ENCODE assay signal across 21 cellular contexts in the genomic region with DNA sequence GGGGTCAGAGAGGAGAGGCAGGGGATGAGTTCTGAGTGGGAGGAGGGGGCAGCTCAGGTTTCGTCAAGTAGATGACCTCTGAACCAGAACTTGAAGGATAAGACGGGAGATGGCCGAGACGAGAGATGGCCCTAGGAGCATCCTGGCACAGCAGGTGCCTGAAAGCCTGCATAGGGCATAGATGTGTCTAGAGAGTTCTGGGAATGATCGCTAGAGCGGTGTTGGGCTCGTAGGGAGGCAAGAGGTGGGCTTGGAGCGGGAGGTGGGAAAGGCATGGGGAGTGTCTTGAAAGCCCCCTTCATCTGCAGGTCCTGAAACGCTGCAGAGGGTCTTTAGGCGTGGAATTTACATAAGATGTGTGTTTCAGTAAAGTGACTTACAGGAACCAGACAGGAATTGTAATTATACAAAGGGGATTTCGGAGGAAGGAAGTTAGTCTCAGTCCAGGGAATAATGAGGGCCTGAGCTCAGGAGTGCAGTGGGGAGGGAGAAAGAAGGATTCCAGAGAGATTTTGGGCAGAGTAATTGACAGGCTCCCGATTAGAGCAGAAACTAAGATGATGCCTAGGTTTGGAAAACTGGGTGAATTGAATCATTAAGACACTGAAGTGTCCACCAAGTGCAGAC. TPM values are rescaled to one million over a fixed set of nuclear protein-coding genes. Genes with fewer than 3 reads are reported as not detected.
DNase-seq lines count a peak whose midpoint lies in the region; ATAC-seq and TF ChIP-seq lines count a peak whose summit lies in the region.
"Had no signal": no experiment of that assay in that cellular context is flagged by ENCODE, and none has a peak within 500 bp of the region (broad histone marks: within the 10 kb centered on the region; RNA-seq: fewer than 3 reads in every experiment).

No MANE protein-coding gene starts in this region.

- no peaks in the 10 kb centered on the region for H3K36me3 ChIP-seq in right atrium auricular region
- no peaks in the 10 kb centered on the region for H3K36me3 ChIP-seq in esophagus squamous epithelium
- H3K36me3 ChIP-seq in gastrocnemius medialis = no peaks in the 10 kb centered on the region
- H3K36me3 ChIP-seq in smooth muscle cell (ENCODE audit: low read depth) = no peaks in the 10 kb centered on the region
- H3K36me3 ChIP-seq: SJCRH30 had no signal

- H3F3A ChIP-seq in smooth muscle cell (ENCODE audit: low read depth) = no peaks in the 10 kb centered on the region

- intact Hi-C loops in Right ventricle myocardium superior (cut with DNase I) (no loop called here), esophagus squamous epithelium (cut with DNase I) (no loop called here), gastrocnemius medialis (cut with DNase I; ENCODE audit: low total_unique reads) (loop anchor here (5.0 kb wide), 1 partner anchor 55 kb away; no protein-coding TSS in a partner anchor)

- H3K27ac ChIP-seq in right atrium auricular region (peak overlapping the region; percentile 14 to 33), esophagus squamous epithelium (peak overlapping the region in 3 of 4 donors; percentile 38 to 80 (median 63)), gastrocnemius medialis (peak overlapping the region; percentile 59 to 77 (median 72)), smooth muscle cell (ENCODE audit: low read depth) (no peak overlapping the region)
- H3K27ac ChIP-seq: A549, SJCRH30 had no signal

- DNase-seq in right atrium auricular region (ENCODE audit: low spot score) = no peak
- DNase-seq in Right ventricle myocardium superior = no peak
- DNase-seq in esophagus squamous epithelium (lab: John Stamatoyannopoulos, UW) = no peak
- no peak for DNase-seq in gastrocnemius medialis
- no peak for DNase-seq in kidney tubule cell (ENCODE audit: low spot score)
- DNase-seq in GM19238 (ENCODE audit: insufficient read length, low spot score) = no peak
- no peak for DNase-seq in smooth muscle cell (lab: John Stamatoyannopoulos, UW; ENCODE audit: unreplicated experiment)
- DNase-seq: Calu3; CD4-positive, alpha-beta memory T cell; GF-D8; HCEC 1CT; NCI-H1105; NCI-H1694 treated with DMSO at 0.1 percent for 48 hours; NCI-H748 treated with DMSO at 0.1 percent for 48 hours; NK-92 treated with Interleukin-12 subunit alpha and Interleukin-12 subunit beta, amount 100 ng/mL, for 24 hours; SJCRH30 had no signal

- peaks cover 0 to 20% of the 10 kb centered on the region in 2 donors for H3K4me1 ChIP-seq in right atrium auricular region
- H3K4me1 ChIP-seq in esophagus squamous epithelium = peaks cover 4 to 27% (median 7%) of the 10 kb centered on the region in 3 donors
- peaks cover 4 to 8% of the 10 kb centered on the region in 2 donors for H3K4me1 ChIP-seq in gastrocnemius medialis
- no peaks in the 10 kb centered on the region for H3K4me1 ChIP-seq in smooth muscle cell (ENCODE audit: low read depth)
- H3K4me1 ChIP-seq: SJCRH30 had no signal

- no peaks in the 10 kb centered on the region for H4K20me1 ChIP-seq in smooth muscle cell (ENCODE audit: low read depth)

- no peak overlapping the region for H3K4me2 ChIP-seq in smooth muscle cell
- H3K4me2 ChIP-seq: A549, GM23338 had no signal

- WGBS in esophagus squamous epithelium, 2 donors = 80% methylated on average over 12 of the region's 12 CpGs
- 87% methylated on average over 12 of the region's 12 CpGs for WGBS in smooth muscle cell (ENCODE audit: low lambda C conversion rate)

- in situ Hi-C loops in gastrocnemius medialis (cut with MboI; ENCODE audit: low sequenced_read_pairs in 4 of 4) = no loop called here

- no peaks in the 10 kb centered on the region for H3K79me2 ChIP-seq in smooth muscle cell (ENCODE audit: low read depth)

- no peak overlapping the region for H2AFZ ChIP-seq in smooth muscle cell (ENCODE audit: low read depth)
- H2AFZ ChIP-seq: GM23338 had no signal

- TF ChIP-seq CTCF in right atrium auricular region (IDR thresholded peaks at IDR 0.05) (no peak), esophagus squamous epithelium (IDR thresholded peaks at IDR 0.05) (no peak), gastrocnemius medialis (IDR thresholded peaks at IDR 0.05 in 4 of 5, conservative IDR thresholded peaks at IDR 0.05 in 1 of 5) (no peak), smooth muscle cell (IDR thresholded peaks at IDR 0.05; ENCODE audit: borderline replicate concordance, insufficient read depth, poor library complexity, severe bottlenecking) (no peak)

- ATAC-seq in Right ventricle myocardium superior (ENCODE audit: poor library complexity) (no peak), gastrocnemius medialis (no peak)
- ATAC-seq: GM23338 had no signal

- no peak overlapping the region for H3K4me3 ChIP-seq in right atrium auricular region
- H3K4me3 ChIP-seq in esophagus squamous epithelium = no peak overlapping the region
- no peak overlapping the region for H3K4me3 ChIP-seq in gastrocnemius medialis
- no peak overlapping the region for H3K4me3 ChIP-seq in smooth muscle cell
- H3K4me3 ChIP-seq: A549, GM23338, SJCRH30 had no signal

- H3K9ac ChIP-seq in smooth muscle cell (ENCODE audit: low read depth) = no peak overlapping the region

- H3K27me3 ChIP-seq in right atrium auricular region = no peaks in the 10 kb centered on the region
- peaks cover 0 to 10% (median 0%) of the 10 kb centered on the region in 4 donors for H3K27me3 ChIP-seq in esophagus squamous epithelium
- H3K27me3 ChIP-seq in gastrocnemius medialis = no peaks in the 10 kb centered on the region
- H3K27me3 ChIP-seq in smooth muscle cell (ENCODE audit: low read depth) = no peaks in the 10 kb centered on the region
- H3K27me3 ChIP-seq: SJCRH30 had no signal

- TF ChIP-seq POLR2A in esophagus squamous epithelium (IDR thresholded peaks at IDR 0.05) (no peak), gastrocnemius medialis (IDR thresholded peaks at IDR 0.05) (peak in 1 of 2 donors; percentile 17)

- H3K9me3 ChIP-seq in right atrium auricular region (no peaks in the 10 kb centered on the region), esophagus squamous epithelium (no peaks in the 10 kb centered on the region), gastrocnemius medialis (no peaks in the 10 kb centered on the region), smooth muscle cell (replicated peaks; ENCODE audit: low read depth) (no peaks in the 10 kb centered on the region)
- H3K9me3 ChIP-seq: A549 had no signal

RNA-seq across cellular contexts. Expression of a gene that starts 43.3 kb away (rescaled TPM):
- total RNA-seq in right atrium auricular region (10 to 100 TPM; 16.7 to 44.3 TPM), Right ventricle myocardium superior (23.9 TPM), esophagus squamous epithelium (10 to 100 TPM in 3 of 4 donors, 1 to 10 TPM in 1; 9.7 to 62.9 (median 23.0) TPM), gastrocnemius medialis (100 to 1,000 TPM in 2 of 4 donors, 10 to 100 TPM in 2; 40.4 to 108 (median 89.6) TPM), smooth muscle cell (not detected in 2 replicates)
- polyA plus RNA-seq in smooth muscle cell = 0.11 TPM in 1 of 2 replicates, not detected in the other
- total RNA-seq: Calu3; CD4-positive, alpha-beta memory T cell; NCI-H460; OCI-LY7; RPMI7951 had no signal
- polyA plus RNA-seq: A549 had no signal

Comparison
In these comparisons a context has a peak if more than half of its experiments do, and no peak if none do; other contexts are left out.
1. RNA of a gene that starts 43.3 kb away (total RNA-seq): 40.4 to 108 TPM in gastrocnemius medialis, 16.7 to 44.3 TPM in right atrium auricular region, 9.7 to 62.9 TPM in esophagus squamous epithelium and 23.9 TPM in Right ventricle myocardium superior (single experiment); not detected in smooth muscle cell; every median in the first group is over 10 times any median in the second.